13 cellular contexts compared by ENCODE assay signal in the genomic region with DNA sequence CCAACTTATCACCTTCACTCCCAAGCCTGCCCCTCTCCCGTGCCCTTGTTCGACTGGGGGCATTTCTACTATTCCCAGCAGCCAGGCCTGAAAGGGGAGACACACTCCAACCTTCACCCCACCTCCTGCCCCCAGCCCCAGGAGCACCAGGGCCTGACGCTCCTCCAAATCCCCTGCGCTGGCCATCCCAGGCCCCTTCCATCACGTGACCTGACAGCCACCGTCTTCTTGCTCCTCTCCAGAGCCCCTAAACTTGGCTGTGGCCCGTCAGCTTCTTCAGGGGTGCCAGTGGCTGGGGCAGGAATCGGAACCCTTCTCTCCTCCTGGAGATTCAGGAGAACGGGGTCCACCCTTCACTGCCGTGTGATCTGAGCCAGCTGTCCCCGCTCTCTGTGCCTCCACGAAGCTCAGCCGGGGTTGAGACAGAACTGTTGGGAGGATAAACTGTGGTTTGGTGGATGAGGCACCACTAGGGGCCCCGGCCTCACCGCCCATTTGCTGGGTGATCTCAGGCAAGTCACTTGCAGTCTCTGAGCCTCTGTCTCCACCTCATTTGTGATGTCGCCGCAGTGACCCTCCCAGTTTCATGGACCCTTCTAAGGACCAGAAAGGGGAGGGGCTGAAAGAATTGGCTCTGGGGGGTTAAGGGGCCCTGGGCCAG.
DNase-seq lines count a peak whose midpoint lies in the region; TF ChIP-seq lines count a peak whose summit lies in the region.
"Had no signal": no experiment of that assay in that cellular context is flagged by ENCODE, and none has a peak within 500 bp of the region (broad histone marks: within the 10 kb centered on the region; RNA-seq: fewer than 3 reads in every experiment).

No MANE protein-coding gene starts in this region.

- H3K4me3 Mint-ChIP-seq in activated naive CD4-positive, alpha-beta T cell treated with anti-CD3 and anti-CD28 coated beads, Interleukin-2, amount 50 U/mL, for 24 hours, result no peak overlapping the region
- H3K4me3 Mint-ChIP-seq in neural progenitor cell (no peak overlapping the region), immature natural killer cell (no peak overlapping the region)
- H3K4me3 Mint-ChIP-seq: IgD-negative memory B cell had no signal

- H3K4me1 Mint-ChIP-seq in activated naive CD4-positive, alpha-beta T cell treated with anti-CD3 and anti-CD28 coated beads, Interleukin-2, amount 50 U/mL, for 24 hours, result no peaks in the 10 kb centered on the region
- H3K4me1 Mint-ChIP-seq in neural progenitor cell, result peaks cover 4% of the 10 kb centered on the region
- H3K4me1 Mint-ChIP-seq in immature natural killer cell, result peaks cover 20 to 24% of the 10 kb centered on the region in 2 donors

- no peaks in the 10 kb centered on the region for H3K9me3 Mint-ChIP-seq in activated naive CD4-positive, alpha-beta T cell treated with anti-CD3 and anti-CD28 coated beads, Interleukin-2, amount 50 U/mL, for 24 hours
- H3K9me3 Mint-ChIP-seq in neural progenitor cell (no peaks in the 10 kb centered on the region), immature natural killer cell (no peaks in the 10 kb centered on the region)
- H3K9me3 Mint-ChIP-seq: IgD-negative memory B cell had no signal

- no peak overlapping the region for H3K4me2 ChIP-seq in neural progenitor cell

- H3K9ac ChIP-seq in liver (ENCODE audit: low read depth in 1 of 2, low read length in 2 of 2) (peak overlapping the region in 1 of 2 donors; percentile 13), neural progenitor cell (no peak overlapping the region)
- H3K9ac ChIP-seq: GM23248 had no signal

- no peaks in the 10 kb centered on the region for H3F3A ChIP-seq in neural progenitor cell (ENCODE audit: low read depth)

- TF ChIP-seq POLR2A in NB4 (IDR thresholded peaks at IDR 0.05; ENCODE audit: extremely low read depth, insufficient read length), result no peak

- no peak for DNase-seq in activated naive CD4-positive, alpha-beta T cell treated with Interleukin-2 at 50 U/mL for 16 hours
- DNase-seq in NB4 (ENCODE audit: low read depth) (peak; percentile 59), RPMI8226 (no peak), neural progenitor cell (ENCODE audit: low spot score) (no peak), immature natural killer cell (no peak)
- DNase-seq: NCI-H1048, NCI-H146, NCI-H2081 had no signal

- peaks cover 13% of the 10 kb centered on the region for H4K20me1 ChIP-seq in neural progenitor cell (ENCODE audit: low read depth)

- H3K27ac Mint-ChIP-seq in activated naive CD4-positive, alpha-beta T cell treated with anti-CD3 and anti-CD28 coated beads, Interleukin-2, amount 50 U/mL, for 24 hours, result peak overlapping the region; percentile 51
- H3K27ac Mint-ChIP-seq in neural progenitor cell, result no peak overlapping the region
- no peak overlapping the region for H3K27ac Mint-ChIP-seq in immature natural killer cell
- H3K27ac Mint-ChIP-seq: IgD-negative memory B cell had no signal

- no peak overlapping the region for H2AFZ ChIP-seq in neural progenitor cell (replicated peaks)
- H2AFZ ChIP-seq: GM23248 had no signal

- no peak for TF ChIP-seq RAD21 in liver (IDR thresholded peaks at IDR 0.05)

- H3K27ac ChIP-seq in liver (ENCODE audit: low read depth in 1 of 2, low read length in 2 of 2) (peak overlapping the region; percentile 81 to 89), neural progenitor cell (no peak overlapping the region)
- H3K27ac ChIP-seq: C4-2B, GM23248 had no signal

- no peaks in the 10 kb centered on the region for H3K27me3 ChIP-seq in liver (ENCODE audit: control insufficient read depth in 4 of 4, insufficient read depth in 4 of 4, low read length in 3 of 4)
- H3K27me3 ChIP-seq in neural progenitor cell, result no peaks in the 10 kb centered on the region

- H3K27me3 Mint-ChIP-seq in activated naive CD4-positive, alpha-beta T cell treated with anti-CD3 and anti-CD28 coated beads, Interleukin-2, amount 50 U/mL, for 24 hours, result peaks cover 2% of the 10 kb centered on the region
- H3K27me3 Mint-ChIP-seq in neural progenitor cell (ENCODE audit: insufficient read depth, low read depth) (peaks cover 11% of the 10 kb centered on the region), immature natural killer cell (ENCODE audit: low read depth in 3 of 3) (peaks cover 0 to 4% (median 2%) of the 10 kb centered on the region in 3 donors)

- WGBS in liver, result 91% methylated on average over 17 of the region's 17 CpGs

- no peak for TF ChIP-seq CTCF in NB4 (IDR thresholded peaks at IDR 0.05; ENCODE audit: low read depth, low read length)
- TF ChIP-seq CTCF in liver (IDR thresholded peaks at IDR 0.05; ENCODE audit: low read depth, low read length, missing input control), result no peak
- no peak for TF ChIP-seq CTCF in neural progenitor cell (IDR thresholded peaks at IDR 0.05)

- H3K79me2 ChIP-seq in neural progenitor cell (ENCODE audit: low read depth), result no peaks in the 10 kb centered on the region

- no peaks in the 10 kb centered on the region for H3K36me3 ChIP-seq in liver (ENCODE audit: control insufficient read depth in 4 of 4, insufficient read depth in 3 of 4, low read depth in 1 of 4, low read length in 3 of 4)
- H3K36me3 ChIP-seq in neural progenitor cell, result no peaks in the 10 kb centered on the region

- H3K9me3 ChIP-seq in liver (ENCODE audit: control insufficient read depth in 4 of 4, low read length in 3 of 4) (no peaks in the 10 kb centered on the region), neural progenitor cell (ENCODE audit: low read depth) (no peaks in the 10 kb centered on the region)

- H3K4me1 ChIP-seq in liver (ENCODE audit: control insufficient read depth in 4 of 4, insufficient read depth in 4 of 4, low read length in 3 of 4) (peaks cover 17 to 41% (median 30%) of the 10 kb centered on the region in 4 donors), neural progenitor cell (no peaks in the 10 kb centered on the region)

- no peaks in the 10 kb centered on the region for H3K36me3 Mint-ChIP-seq in activated naive CD4-positive, alpha-beta T cell treated with anti-CD3 and anti-CD28 coated beads, Interleukin-2, amount 50 U/mL, for 24 hours
- peaks cover 2% of the 10 kb centered on the region for H3K36me3 Mint-ChIP-seq in neural progenitor cell
- H3K36me3 Mint-ChIP-seq in immature natural killer cell, result no peaks in the 10 kb centered on the region
- H3K36me3 Mint-ChIP-seq: IgD-negative memory B cell had no signal

- H3K4me3 ChIP-seq in NB4 (ENCODE audit: low read depth, low read length) (no peak overlapping the region), liver (ENCODE audit: low read depth in 1 of 3, low read length in 3 of 3) (no peak overlapping the region), neural progenitor cell (no peak overlapping the region)
- H3K4me3 ChIP-seq: GM23248 had no signal

TF ChIP-seq in liver, 16 proteins besides CTCF, POLR2A, EP300 and RAD21:
- TF ChIP-seq, protein P1, sequence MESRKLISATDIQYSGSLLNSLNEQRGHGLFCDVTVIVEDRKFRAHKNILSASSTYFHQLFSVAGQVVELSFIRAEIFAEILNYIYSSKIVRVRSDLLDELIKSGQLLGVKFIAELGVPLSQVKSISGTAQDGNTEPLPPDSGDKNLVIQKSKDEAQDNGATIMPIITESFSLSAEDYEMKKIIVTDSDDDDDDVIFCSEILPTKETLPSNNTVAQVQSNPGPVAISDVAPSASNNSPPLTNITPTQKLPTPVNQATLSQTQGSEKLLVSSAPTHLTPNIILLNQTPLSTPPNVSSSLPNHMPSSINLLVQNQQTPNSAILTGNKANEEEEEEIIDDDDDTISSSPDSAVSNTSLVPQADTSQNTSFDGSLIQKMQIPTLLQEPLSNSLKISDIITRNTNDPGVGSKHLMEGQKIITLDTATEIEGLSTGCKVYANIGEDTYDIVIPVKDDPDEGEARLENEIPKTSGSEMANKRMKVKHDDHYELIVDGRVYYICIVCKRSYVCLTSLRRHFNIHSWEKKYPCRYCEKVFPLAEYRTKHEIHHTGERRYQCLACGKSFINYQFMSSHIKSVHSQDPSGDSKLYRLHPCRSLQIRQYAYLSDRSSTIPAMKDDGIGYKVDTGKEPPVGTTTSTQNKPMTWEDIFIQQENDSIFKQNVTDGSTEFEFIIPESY (IDR thresholded peaks at IDR 0.05), result no peak
- no peak for TF ChIP-seq GABPA (IDR thresholded peaks at IDR 0.05 in 1 of 2, conservative IDR thresholded peaks at IDR 0.05 in 1 of 2)
TF ChIP-seq in liver: peak in this region for 0.
